5 cellular contexts compared by ENCODE assay signal in genomic region chr1:207049514-207049913, GRCh38. TPM values are rescaled to one million over a fixed set of nuclear protein-coding genes. Genes with fewer than 3 reads are reported as not detected.
DNase-seq lines count a peak whose midpoint lies in the region; ATAC-seq and TF ChIP-seq lines count a peak whose summit lies in the region.

No MANE protein-coding gene starts in this region.

- no peaks in the 10 kb centered on the region for H3K9me3 ChIP-seq in OCI-LY7 (ENCODE audit: low read length)

- H3K4me1 ChIP-seq in OCI-LY7 (ENCODE audit: insufficient read depth, low read length, poor library complexity, severe bottlenecking) = peaks cover 54% of the 10 kb centered on the region

- peak overlapping the region; percentile 94 for H3K4me2 ChIP-seq in OCI-LY7 (ENCODE audit: low read length)

- CTCF ChIA-PET in OCI-LY7 (lab: Charles Lee; ENCODE audit: unreplicated experiment) = interaction anchor here (0.8 to 1.2 kb wide), 2 partner anchors 17 to 23 kb away, joined by 3 read pairs; partner anchors contain the start of gene C1orf116

- peaks cover 3% of the 10 kb centered on the region for H3K36me3 Mint-ChIP-seq in endothelial cell (ENCODE audit: low read depth, unreplicated experiment)
- H3K36me3 Mint-ChIP-seq in stimulated activated effector memory CD8-positive, alpha-beta T cell treated with anti-CD3 and anti-CD28 coated beads, Interleukin-12 subunit alpha, Interleukin-12 subunit beta, amount 100 ng/mL, for 72 hours = peaks cover 57% of the 10 kb centered on the region

- ATAC-seq in stimulated activated effector memory CD8-positive, alpha-beta T cell treated with anti-CD3 and anti-CD28 coated beads, Interleukin-12 subunit alpha, Interleukin-12 subunit beta, amount 100 ng/mL, for 72 hours = no peak
- ATAC-seq in GM18505 (IDR thresholded peaks at IDR 0.05; ENCODE audit: unreplicated experiment) = no peak

- H3K36me3 ChIP-seq in OCI-LY7 (ENCODE audit: insufficient read depth, low read length) = peaks cover 52% of the 10 kb centered on the region

- H3K4me3 Mint-ChIP-seq in endothelial cell (ENCODE audit: unreplicated experiment) = peak overlapping the region; percentile 100
- H3K4me3 Mint-ChIP-seq in stimulated activated effector memory CD8-positive, alpha-beta T cell treated with anti-CD3 and anti-CD28 coated beads, Interleukin-12 subunit alpha, Interleukin-12 subunit beta, amount 100 ng/mL, for 72 hours = peak overlapping the region; percentile 94

- DNase-seq in OCI-LY7 (ENCODE audit: low spot score) (no peak), endothelial cell (ENCODE audit: low spot score) (no peak), MV-4-11 (lab: John Stamatoyannopoulos, UW) (no peak)
- no peak for DNase-seq in stimulated activated effector memory CD8-positive, alpha-beta T cell treated with anti-CD3 and anti-CD28 coated beads, Interleukin-12 subunit alpha, Interleukin-12 subunit beta, amount 100 ng/mL, for 72 hours (ENCODE audit: low spot score in 2 of 2)

- intact Hi-C loops in OCI-LY7 (cut with micrococcal nuclease; ENCODE audit: unreplicated experiment) = no loop called here

- TF ChIP-seq POLR2A in GM18505 (IDR thresholded peaks at IDR 0.05; ENCODE audit: borderline replicate concordance, extremely low read depth, insufficient read depth, insufficient read length) = no peak

- H3K4me1 Mint-ChIP-seq in endothelial cell (ENCODE audit: unreplicated experiment) = peaks cover 22% of the 10 kb centered on the region
- H3K4me1 Mint-ChIP-seq in stimulated activated effector memory CD8-positive, alpha-beta T cell treated with anti-CD3 and anti-CD28 coated beads, Interleukin-12 subunit alpha, Interleukin-12 subunit beta, amount 100 ng/mL, for 72 hours = peaks cover 50% of the 10 kb centered on the region

- H3K9me2 ChIP-seq in OCI-LY7 (ENCODE audit: insufficient read depth, low read length) = no peaks in the 10 kb centered on the region

- POLR2A ChIA-PET in OCI-LY7 (lab: Charles Lee) = interaction anchor here (0.6 to 0.8 kb wide), 2 partner anchors 382 to 406 kb away, joined by 3 read pairs; no protein-coding TSS in a partner anchor

- BruUV-seq in OCI-LY7 (replicated peaks; lab: Mats Ljungman, UMichigan) = no TSS peak

- H3K79me2 ChIP-seq in OCI-LY7 (ENCODE audit: insufficient read depth, low read depth, low read length) = peaks cover 67% of the 10 kb centered on the region

- peak overlapping the region; percentile 95 for H3K4me3 ChIP-seq in OCI-LY7 (ENCODE audit: low read depth, low read length, poor library complexity, severe bottlenecking)

- no peak for TF ChIP-seq CTCF in OCI-LY7 (conservative IDR thresholded peaks at IDR 0.05; ENCODE audit: low read length)
- no peak for TF ChIP-seq CTCF in endothelial cell (IDR thresholded peaks at IDR 0.05; ENCODE audit: unreplicated experiment)

- peaks cover 8% of the 10 kb centered on the region for H3K27me3 Mint-ChIP-seq in endothelial cell (ENCODE audit: unreplicated experiment)

- H2AFZ ChIP-seq in OCI-LY7 (ENCODE audit: low read length) = no peak overlapping the region

- no peak overlapping the region for H3K27ac Mint-ChIP-seq in endothelial cell (ENCODE audit: unreplicated experiment)
- H3K27ac Mint-ChIP-seq in stimulated activated effector memory CD8-positive, alpha-beta T cell treated with anti-CD3 and anti-CD28 coated beads, Interleukin-12 subunit alpha, Interleukin-12 subunit beta, amount 100 ng/mL, for 72 hours = peak overlapping the region; percentile 98

- H3K9me3 Mint-ChIP-seq in endothelial cell (ENCODE audit: unreplicated experiment) = no peaks in the 10 kb centered on the region
- H3K9me3 Mint-ChIP-seq in stimulated activated effector memory CD8-positive, alpha-beta T cell treated with anti-CD3 and anti-CD28 coated beads, Interleukin-12 subunit alpha, Interleukin-12 subunit beta, amount 100 ng/mL, for 72 hours = no peaks in the 10 kb centered on the region

- H4K20me1 ChIP-seq in OCI-LY7 (ENCODE audit: insufficient read depth, low read length) = peaks cover 34% of the 10 kb centered on the region

- H3K27ac ChIP-seq in OCI-LY7 (ENCODE audit: low read depth, low read length, poor library complexity, severe bottlenecking) = peak overlapping the region; percentile 70

RNA-seq across cellular contexts. Expression of gene YOD1, which starts 1.5 kb away (rescaled TPM):
- 13.1 and 16.2 TPM in 2 replicates for total RNA-seq in OCI-LY7 (2014; rRNA removed; shearing (Covaris generic))
- 16.5 and 17.4 TPM in 2 replicates for total RNA-seq in OCI-LY7 (2022)
- total RNA-seq in endothelial cell (ENCODE audit: unreplicated experiment) = 9.0 TPM

RNA-seq across cellular contexts. Expression of gene PFKFB2, which starts 3.6 kb away (rescaled TPM):
- 8.8 and 9.8 TPM in 2 replicates for total RNA-seq in OCI-LY7 (2014; rRNA removed; shearing (Covaris generic))
- total RNA-seq in OCI-LY7 (2022) (13.1 and 14.4 TPM in 2 replicates), endothelial cell (ENCODE audit: unreplicated experiment) (8.9 TPM)

RNA-seq across cellular contexts. Expression of gene C1orf116, which starts 17.0 kb away (rescaled TPM):
- total RNA-seq in OCI-LY7 (2014; rRNA removed; shearing (Covaris generic)) = not detected in 2 replicates
- total RNA-seq in OCI-LY7 (2022) = not detected in 2 replicates
- total RNA-seq in endothelial cell (ENCODE audit: unreplicated experiment) = 0.08 TPM

RNA-seq across cellular contexts. Expression of gene C4BPB, which starts 39.1 kb away (rescaled TPM):
- total RNA-seq in OCI-LY7 (2014; rRNA removed; shearing (Covaris generic)) = not detected in 2 replicates
- total RNA-seq in OCI-LY7 (2022) (not detected in 2 replicates), endothelial cell (ENCODE audit: unreplicated experiment) (6.6 TPM)

RNA-seq across cellular contexts. Expression of gene C4BPA, which starts 54.5 kb away (rescaled TPM):
- total RNA-seq in OCI-LY7 (2014; rRNA removed; shearing (Covaris generic)) = not detected in 2 replicates
- total RNA-seq in OCI-LY7 (2022) = not detected in 2 replicates
- total RNA-seq in endothelial cell (ENCODE audit: unreplicated experiment) = not detected
